In genomic region chr19:4582112-4582553, GRCh38 we compare ENCODE assay signal across 2 cellular contexts.
TF ChIP-seq lines count a peak whose summit lies in the region.

No MANE protein-coding gene starts in this region.

TF ChIP-seq in IMR-90, 13 proteins besides CTCF, POLR2A, EP300 and RAD21:
- TF ChIP-seq FOS (IDR thresholded peaks at IDR 0.05; ENCODE audit: low read depth, low read length) = no peak
- TF ChIP-seq NFE2L2 (IDR thresholded peaks at IDR 0.05; ENCODE audit: low read depth, low read length) = no peak
- no peak for TF ChIP-seq CHD1 (IDR thresholded peaks at IDR 0.05; ENCODE audit: low read depth, low read length)
- TF ChIP-seq BHLHE40 (IDR thresholded peaks at IDR 0.05; ENCODE audit: low read depth, low read length) = no peak
- TF ChIP-seq MAFK (IDR thresholded peaks at IDR 0.05; ENCODE audit: low read depth, low read length) = no peak
- TF ChIP-seq ELK1 (IDR thresholded peaks at IDR 0.05; ENCODE audit: borderline replicate concordance, low read depth, low read length) = no peak
- no peak for TF ChIP-seq MAZ (IDR thresholded peaks at IDR 0.05; ENCODE audit: borderline replicate concordance, low read depth, low read length)
- no peak for TF ChIP-seq MXI1 (IDR thresholded peaks at IDR 0.05; ENCODE audit: borderline replicate concordance, low read depth, low read length)
- TF ChIP-seq RFX5 (IDR thresholded peaks at IDR 0.05; ENCODE audit: low read depth, low read length) = no peak
- no peak for TF ChIP-seq RCOR1 (IDR thresholded peaks at IDR 0.05; ENCODE audit: insufficient replicate concordance, low read length)
- no peak for TF ChIP-seq SMC3 (IDR thresholded peaks at IDR 0.05; ENCODE audit: low read depth, low read length)
- no peak for TF ChIP-seq CEBPB (IDR thresholded peaks at IDR 0.05; ENCODE audit: low read depth, low read length)
- TF ChIP-seq USF2 (IDR thresholded peaks at IDR 0.05; ENCODE audit: low read depth, low read length) = no peak

TF ChIP-seq in neural cell, 6 proteins besides CTCF, POLR2A, EP300 and RAD21:
- TF ChIP-seq REST (IDR thresholded peaks at IDR 0.05; ENCODE audit: borderline replicate concordance) (no peak), MXI1 (conservative IDR thresholded peaks at IDR 0.05; ENCODE audit: poor library complexity, severe bottlenecking) (no peak), SMC3 (conservative IDR thresholded peaks at IDR 0.05; ENCODE audit: poor library complexity) (no peak), EZH2 (IDR thresholded peaks at IDR 0.05; ENCODE audit: borderline replicate concordance, insufficient read depth, low read length, poor library complexity, severe bottlenecking) (no peak), POLR2AphosphoS5 (IDR thresholded peaks at IDR 0.05) (no peak), TAF1 (IDR thresholded peaks at IDR 0.05; ENCODE audit: low read depth) (no peak)
